In the genomic region with DNA sequence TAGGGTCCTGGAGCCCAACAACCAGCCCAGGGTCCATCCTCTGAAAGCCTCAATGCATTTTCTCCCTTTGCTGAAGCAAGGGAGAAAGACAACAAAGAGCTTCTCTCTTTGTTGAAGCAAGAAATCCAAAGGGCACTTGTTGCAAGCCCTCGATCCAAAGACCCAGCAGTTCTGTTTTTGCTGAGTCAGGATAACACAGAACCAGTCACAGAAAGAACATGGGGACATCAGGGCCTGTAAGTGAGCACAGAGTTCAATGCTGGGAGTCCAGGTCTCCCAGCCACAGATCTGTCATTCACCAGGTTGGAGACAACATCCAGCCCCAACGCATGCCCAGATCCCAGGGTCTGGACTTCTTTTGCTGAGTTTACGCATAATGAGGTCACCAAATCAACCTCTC, we compare ENCODE assay signal across 20 cellular contexts.
"Had no signal": no experiment of that assay in that cellular context is flagged by ENCODE, and none has a peak within 500 bp of the region (broad histone marks: within the 10 kb centered on the region; RNA-seq: fewer than 3 reads in every experiment).

No MANE protein-coding gene starts in this region.

- H3K4me1 ChIP-seq: heart left ventricle, left ventricle myocardium inferior, psoas muscle, testis, tibial nerve had no signal

- H3K36me3 ChIP-seq: heart left ventricle, left ventricle myocardium inferior, tibial nerve had no signal

- H3K27ac ChIP-seq: heart left ventricle, left ventricle myocardium inferior, psoas muscle, testis, tibial nerve had no signal

- DNase-seq: cerebellar nuclear complex; endodermal cell; erythroblast; heart left ventricle; hypothalamus; left ventricle myocardium inferior; naive B cell; psoas muscle; retina; stimulated activated CD4-positive, alpha-beta T cell treated with anti-CD3 and anti-CD28 coated beads, Interleukin-2, amount 100 ng/mL, for 24 hours; stimulated activated CD4-positive, alpha-beta T cell treated with anti-CD3 and anti-CD28 coated beads, Interleukin-4, amount 100 ng/mL, for 4 hours; stimulated activated naive B cell treated with anti-CD40 and anti-IgM and Interleukin-4, amounts not matched to agents 10 μg/mL and 1 μg/mL and 100 μg/mL, for 72 hours; stimulated activated naive CD8-positive, alpha-beta T cell treated with anti-CD3 and anti-CD28 coated beads, Interleukin-15, amount 100 ng/mL, for 72 hours; testis had no signal

- FAIRE-seq: colon, endothelial cell of umbilical vein, frontal cortex, islet of Langerhans had no signal

- H3K27me3 ChIP-seq: testis, tibial nerve had no signal

- H3K4me3 ChIP-seq: heart left ventricle, left ventricle myocardium inferior, psoas muscle, testis, tibial nerve had no signal

- ATAC-seq: heart left ventricle; psoas muscle; sciatic nerve; stimulated activated naive B cell treated with anti-CD40 and anti-IgM and Interleukin-4, amounts not matched to agents 10 μg/mL and 1 μg/mL and 100 μg/mL, for 72 hours; stimulated activated naive CD8-positive, alpha-beta T cell treated with anti-CD3 and anti-CD28 coated beads, Interleukin-15, amount 100 ng/mL, for 72 hours had no signal

- H3K9me3 ChIP-seq: heart left ventricle, left ventricle myocardium inferior, psoas muscle, testis, tibial nerve had no signal
